Comparison of ENCODE assay signal across 8 cellular contexts in the genomic region with DNA sequence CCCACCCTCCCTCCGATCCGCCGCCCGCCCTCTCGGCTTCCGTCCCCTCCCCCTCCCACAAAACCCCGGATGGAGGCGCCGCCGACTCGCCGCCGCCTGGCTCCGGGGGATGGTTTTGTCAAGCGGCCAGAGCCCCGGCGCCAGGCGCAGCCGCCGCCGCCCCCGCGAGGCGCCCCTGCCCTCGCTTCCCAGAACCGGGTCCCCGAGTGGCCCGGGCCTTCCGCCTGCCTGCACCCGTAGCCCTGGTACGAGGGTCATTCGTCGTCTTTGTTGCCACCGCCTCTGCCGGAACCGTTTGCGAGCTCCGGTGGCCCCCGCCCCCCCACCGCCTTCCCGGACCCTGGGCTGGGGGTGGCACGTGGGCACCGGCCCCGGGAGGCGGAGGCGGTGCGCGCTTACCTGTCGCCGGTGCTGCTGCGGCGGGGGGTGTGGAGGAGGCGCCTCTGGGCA. TPM values are rescaled to one million over a fixed set of nuclear protein-coding genes. Genes with fewer than 3 reads are reported as not detected.
DNase-seq lines count a peak whose midpoint lies in the region; ATAC-seq, FAIRE-seq and TF ChIP-seq lines count a peak whose summit lies in the region.

No MANE protein-coding gene starts in this region.

- ATAC-seq in GM19023 (IDR thresholded peaks at IDR 0.05; ENCODE audit: unreplicated experiment) (peak; percentile 8), HG03196 (IDR thresholded peaks at IDR 0.05; ENCODE audit: unreplicated experiment) (peak; percentile 3)

- no peak for FAIRE-seq in RCC 7860 (lab: Jason Lieb, UNC)

- H3K9me2 ChIP-seq in neural cell (ENCODE audit: insufficient read depth, low read length): no peaks in the 10 kb centered on the region

- H3K4me1 Mint-ChIP-seq in stimulated activated naive CD8-positive, alpha-beta T cell treated with anti-CD3 and anti-CD28 coated beads, Interleukin-15, Interleukin-2, amounts not matched to agents 100 ng/mL and 50 ng/mL, for 24 hours (ENCODE audit: low read depth): peaks cover 67% of the 10 kb centered on the region

- H3K27ac ChIP-seq in neural cell (ENCODE audit: low read length): peak overlapping the region; percentile 94

- H2AFZ ChIP-seq in neural cell (ENCODE audit: low read depth, low read length): peak overlapping the region; percentile 69

- peaks cover 60% of the 10 kb centered on the region for H3K79me2 ChIP-seq in neural cell (replicated peaks; ENCODE audit: insufficient read depth, low read length)

- no peaks in the 10 kb centered on the region for H3K9me3 Mint-ChIP-seq in stimulated activated naive CD8-positive, alpha-beta T cell treated with anti-CD3 and anti-CD28 coated beads, Interleukin-15, Interleukin-2, amounts not matched to agents 100 ng/mL and 50 ng/mL, for 24 hours

- H3K9me3 ChIP-seq in neural cell (ENCODE audit: low read length): no peaks in the 10 kb centered on the region

- TF ChIP-seq CTCF in fibroblast of villous mesenchyme (IDR thresholded peaks at IDR 0.05; ENCODE audit: insufficient read depth, low read depth, low read length): no peak
- TF ChIP-seq CTCF in neural cell (IDR thresholded peaks at IDR 0.05; ENCODE audit: poor library complexity, severe bottlenecking): no peak

- no peak for TF ChIP-seq EP300 in neural cell (conservative IDR thresholded peaks at IDR 0.05; ENCODE audit: poor library complexity, severe bottlenecking)

- H3F3A ChIP-seq in neural cell (ENCODE audit: insufficient read depth, low read length, poor library complexity, severe bottlenecking): peaks cover 11% of the 10 kb centered on the region

- TF ChIP-seq RAD21 in neural cell (conservative IDR thresholded peaks at IDR 0.05): no peak

- H3K36me3 ChIP-seq in neural cell (ENCODE audit: insufficient read depth, low read length): no peaks in the 10 kb centered on the region

- H3K4me3 ChIP-seq in fibroblast of villous mesenchyme (ENCODE audit: low read depth, low read length) (peak overlapping the region; percentile 84), neural cell (ENCODE audit: low read length) (peak overlapping the region; percentile 95)

- H3K27me3 Mint-ChIP-seq in stimulated activated naive CD8-positive, alpha-beta T cell treated with anti-CD3 and anti-CD28 coated beads, Interleukin-15, Interleukin-2, amounts not matched to agents 100 ng/mL and 50 ng/mL, for 24 hours: no peaks in the 10 kb centered on the region

- peaks cover 27% of the 10 kb centered on the region for H3K36me3 Mint-ChIP-seq in stimulated activated naive CD8-positive, alpha-beta T cell treated with anti-CD3 and anti-CD28 coated beads, Interleukin-15, Interleukin-2, amounts not matched to agents 100 ng/mL and 50 ng/mL, for 24 hours (ENCODE audit: low read depth)

- H3K27ac Mint-ChIP-seq in stimulated activated naive CD8-positive, alpha-beta T cell treated with anti-CD3 and anti-CD28 coated beads, Interleukin-15, Interleukin-2, amounts not matched to agents 100 ng/mL and 50 ng/mL, for 24 hours: no peak overlapping the region

- no peaks in the 10 kb centered on the region for H3K27me3 ChIP-seq in neural cell (ENCODE audit: insufficient read depth, low read depth, low read length)

- DNase-seq in AG08396 (ENCODE audit: low spot score) (peak; percentile 83), RCC 7860 (ENCODE audit: low spot score) (peak; percentile 18), fibroblast of villous mesenchyme (ENCODE audit: low read depth) (peak; percentile 69)
- DNase-seq in activated T-helper 9 cell treated with anti-CD3 and anti-CD28 coated beads, Interleukin-2, amount 50 U/mL, for 16 hours (ENCODE audit: low read depth): peak; percentile 73

- peak overlapping the region; percentile 97 for H3K4me3 Mint-ChIP-seq in stimulated activated naive CD8-positive, alpha-beta T cell treated with anti-CD3 and anti-CD28 coated beads, Interleukin-15, Interleukin-2, amounts not matched to agents 100 ng/mL and 50 ng/mL, for 24 hours

- no peak overlapping the region for H3K4me2 ChIP-seq in neural cell (ENCODE audit: low read length)

- H3K9ac ChIP-seq in neural cell (ENCODE audit: low read length): peak overlapping the region; percentile 98

- peaks cover 24% of the 10 kb centered on the region for H4K20me1 ChIP-seq in neural cell (ENCODE audit: insufficient read depth)

TF ChIP-seq in neural cell, 6 proteins besides CTCF, POLR2A, EP300 and RAD21:
- peak; percentile 32 for TF ChIP-seq SMC3 (conservative IDR thresholded peaks at IDR 0.05; ENCODE audit: poor library complexity)
- no peak for TF ChIP-seq EZH2 (IDR thresholded peaks at IDR 0.05; ENCODE audit: borderline replicate concordance, insufficient read depth, low read length, poor library complexity, severe bottlenecking)
- TF ChIP-seq MXI1 (conservative IDR thresholded peaks at IDR 0.05; ENCODE audit: poor library complexity, severe bottlenecking): peak; percentile 57
- TF ChIP-seq POLR2AphosphoS5 (IDR thresholded peaks at IDR 0.05): peak; percentile 41
- no peak for TF ChIP-seq TAF1 (IDR thresholded peaks at IDR 0.05; ENCODE audit: low read depth)
- TF ChIP-seq, protein P1, sequence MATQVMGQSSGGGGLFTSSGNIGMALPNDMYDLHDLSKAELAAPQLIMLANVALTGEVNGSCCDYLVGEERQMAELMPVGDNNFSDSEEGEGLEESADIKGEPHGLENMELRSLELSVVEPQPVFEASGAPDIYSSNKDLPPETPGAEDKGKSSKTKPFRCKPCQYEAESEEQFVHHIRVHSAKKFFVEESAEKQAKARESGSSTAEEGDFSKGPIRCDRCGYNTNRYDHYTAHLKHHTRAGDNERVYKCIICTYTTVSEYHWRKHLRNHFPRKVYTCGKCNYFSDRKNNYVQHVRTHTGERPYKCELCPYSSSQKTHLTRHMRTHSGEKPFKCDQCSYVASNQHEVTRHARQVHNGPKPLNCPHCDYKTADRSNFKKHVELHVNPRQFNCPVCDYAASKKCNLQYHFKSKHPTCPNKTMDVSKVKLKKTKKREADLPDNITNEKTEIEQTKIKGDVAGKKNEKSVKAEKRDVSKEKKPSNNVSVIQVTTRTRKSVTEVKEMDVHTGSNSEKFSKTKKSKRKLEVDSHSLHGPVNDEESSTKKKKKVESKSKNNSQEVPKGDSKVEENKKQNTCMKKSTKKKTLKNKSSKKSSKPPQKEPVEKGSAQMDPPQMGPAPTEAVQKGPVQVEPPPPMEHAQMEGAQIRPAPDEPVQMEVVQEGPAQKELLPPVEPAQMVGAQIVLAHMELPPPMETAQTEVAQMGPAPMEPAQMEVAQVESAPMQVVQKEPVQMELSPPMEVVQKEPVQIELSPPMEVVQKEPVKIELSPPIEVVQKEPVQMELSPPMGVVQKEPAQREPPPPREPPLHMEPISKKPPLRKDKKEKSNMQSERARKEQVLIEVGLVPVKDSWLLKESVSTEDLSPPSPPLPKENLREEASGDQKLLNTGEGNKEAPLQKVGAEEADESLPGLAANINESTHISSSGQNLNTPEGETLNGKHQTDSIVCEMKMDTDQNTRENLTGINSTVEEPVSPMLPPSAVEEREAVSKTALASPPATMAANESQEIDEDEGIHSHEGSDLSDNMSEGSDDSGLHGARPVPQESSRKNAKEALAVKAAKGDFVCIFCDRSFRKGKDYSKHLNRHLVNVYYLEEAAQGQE (IDR thresholded peaks at IDR 0.05; ENCODE audit: borderline replicate concordance): peak; percentile 53

RNA-seq across cellular contexts. Expression of gene ZBTB2, which starts 0.3 kb away (rescaled TPM):
- 8.7 and 10.8 TPM in 2 replicates for total RNA-seq in fibroblast of villous mesenchyme
- 8.9 and 10.3 TPM in 2 replicates for polyA plus RNA-seq in neural cell
- 11.0 and 12.5 TPM in 2 replicates for polyA minus RNA-seq in neural cell

Comparison
In these comparisons a context has a peak if more than half of its experiments do, and no peak if none do; other contexts are left out.
1. Peak in every context shown above with its lines: DNase-seq, ATAC-seq, H3K4me3 ChIP-seq and H3K27ac ChIP-seq.
2. DNase-seq: peak in every context shown above with its lines; median percentile 83 in AG08396; 73 in activated T-helper 9 cell treated with anti-CD3 and anti-CD28 coated beads, Interleukin-2, amount 50 U/mL, for 16 hours; 69 in fibroblast of villous mesenchyme; 18 in RCC 7860.